1 cellular context compared by ENCODE assay signal in genomic region chr22:36435516-36436415, GRCh38.
A peak's percentile ranks its signal among the peaks of the same experiment; 100 is the strongest.
TF ChIP-seq lines count a peak whose summit lies in the region.

No MANE protein-coding gene starts in this region.

TF ChIP-seq in HepG2, 621 proteins besides CTCF, POLR2A, EP300 and RAD21 (continued from another document and continues in another):
- TF ChIP-seq RXRB (CRISPR knock-in tag; IDR thresholded peaks at IDR 0.05; ENCODE audit: borderline replicate concordance) (peak; percentile 82), CEBPG (CRISPR knock-in tag; IDR thresholded peaks at IDR 0.05) (peak; percentile 18), ZNF580 (CRISPR knock-in tag; IDR thresholded peaks at IDR 0.05; ENCODE audit: borderline replicate concordance, low read depth) (peak; percentile 66; the same call in 1 of the 2 replicates), MNT (IDR thresholded peaks at IDR 0.05) (no peak), ELF3 (CRISPR knock-in tag; IDR thresholded peaks at IDR 0.05) (peak; percentile 86), SKIL (CRISPR knock-in tag; IDR thresholded peaks at IDR 0.05; ENCODE audit: borderline replicate concordance) (peak; percentile 42; the same call in 1 of the 2 replicates), ZNF766 (CRISPR knock-in tag; IDR thresholded peaks at IDR 0.05; ENCODE audit: borderline replicate concordance) (0 out of 2 replicates have a peak, but pooled peaks have one; percentile 4), NKX3-1 (CRISPR knock-in tag; IDR thresholded peaks at IDR 0.05) (no peak), TBX3 (IDR thresholded peaks at IDR 0.05; ENCODE audit: borderline replicate concordance) (peak; percentile 60; the same call in 1 of the 2 replicates), RFX5 (IDR thresholded peaks at IDR 0.05; ENCODE audit: low read depth, low read length) (no peak), ZNF546 (CRISPR knock-in tag; conservative IDR thresholded peaks at IDR 0.05) (no peak), TAF1 (CRISPR knock-in tag; IDR thresholded peaks at IDR 0.05) (0 out of 2 replicates have a peak, but pooled peaks have one; percentile 32), DRAP1 (CRISPR knock-in tag; IDR thresholded peaks at IDR 0.05) (peak; percentile 83), ZNF557 (CRISPR knock-in tag; IDR thresholded peaks at IDR 0.05) (no peak), ETV6 (CRISPR knock-in tag; conservative IDR thresholded peaks at IDR 0.05) (no peak), U2AF2 (IDR thresholded peaks at IDR 0.05; ENCODE audit: low read depth, low read length) (0 out of 2 replicates have a peak, but pooled peaks have one; percentile 33), ZNF432 (CRISPR knock-in tag; IDR thresholded peaks at IDR 0.05; ENCODE audit: borderline replicate concordance) (no peak), ZNF761 (CRISPR knock-in tag; conservative IDR thresholded peaks at IDR 0.05) (no peak), MAFK (conservative IDR thresholded peaks at IDR 0.05 in 1 of 2, IDR thresholded peaks at IDR 0.05 in 1 of 2; ENCODE audit: low read length in 2 of 2) (no peak), NFIC (IDR thresholded peaks at IDR 0.05; ENCODE audit: low read length) (0 out of 2 replicates have a peak, but pooled peaks have one; percentile 20), THRA (CRISPR knock-in tag; IDR thresholded peaks at IDR 0.05; ENCODE audit: borderline replicate concordance) (no peak), HIVEP1 (CRISPR knock-in tag; IDR thresholded peaks at IDR 0.05) (no peak; the same call in 1 of the 2 replicates), GRHL1 (CRISPR knock-in tag; conservative IDR thresholded peaks at IDR 0.05) (no peak), ATF7-NPFF (CRISPR knock-in tag; IDR thresholded peaks at IDR 0.05; ENCODE audit: low read depth) (no peak), KDM2A (CRISPR knock-in tag; IDR thresholded peaks at IDR 0.05; ENCODE audit: borderline replicate concordance, low read depth) (no peak; the same call in 1 of the 2 replicates), AHDC1 (CRISPR knock-in tag; IDR thresholded peaks at IDR 0.05; ENCODE audit: borderline replicate concordance) (no peak; the same call in 1 of the 2 replicates), HMG20A (CRISPR knock-in tag; IDR thresholded peaks at IDR 0.05; ENCODE audit: borderline replicate concordance) (peak; percentile 59; the same call in 1 of the 2 replicates), ZNF713 (CRISPR knock-in tag; IDR thresholded peaks at IDR 0.05) (no peak)
- TF ChIP-seq, protein P1, sequence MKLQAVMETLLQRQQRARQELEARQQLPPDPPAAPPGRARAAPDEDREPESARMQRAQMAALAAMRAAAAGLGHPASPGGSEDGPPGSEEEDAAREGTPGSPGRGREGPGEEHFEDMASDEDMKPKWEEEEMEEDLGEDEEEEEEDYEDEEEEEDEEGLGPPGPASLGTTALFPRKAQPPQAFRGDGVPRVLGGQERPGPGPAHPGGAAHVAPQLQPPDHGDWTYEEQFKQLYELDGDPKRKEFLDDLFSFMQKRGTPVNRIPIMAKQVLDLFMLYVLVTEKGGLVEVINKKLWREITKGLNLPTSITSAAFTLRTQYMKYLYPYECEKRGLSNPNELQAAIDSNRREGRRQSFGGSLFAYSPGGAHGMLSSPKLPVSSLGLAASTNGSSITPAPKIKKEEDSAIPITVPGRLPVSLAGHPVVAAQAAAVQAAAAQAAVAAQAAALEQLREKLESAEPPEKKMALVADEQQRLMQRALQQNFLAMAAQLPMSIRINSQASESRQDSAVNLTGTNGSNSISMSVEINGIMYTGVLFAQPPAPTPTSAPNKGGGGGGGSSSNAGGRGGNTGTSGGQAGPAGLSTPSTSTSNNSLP (IDR thresholded peaks at IDR 0.05; ENCODE audit: low read depth, low read length), result no peak
- TF ChIP-seq, protein P2, sequence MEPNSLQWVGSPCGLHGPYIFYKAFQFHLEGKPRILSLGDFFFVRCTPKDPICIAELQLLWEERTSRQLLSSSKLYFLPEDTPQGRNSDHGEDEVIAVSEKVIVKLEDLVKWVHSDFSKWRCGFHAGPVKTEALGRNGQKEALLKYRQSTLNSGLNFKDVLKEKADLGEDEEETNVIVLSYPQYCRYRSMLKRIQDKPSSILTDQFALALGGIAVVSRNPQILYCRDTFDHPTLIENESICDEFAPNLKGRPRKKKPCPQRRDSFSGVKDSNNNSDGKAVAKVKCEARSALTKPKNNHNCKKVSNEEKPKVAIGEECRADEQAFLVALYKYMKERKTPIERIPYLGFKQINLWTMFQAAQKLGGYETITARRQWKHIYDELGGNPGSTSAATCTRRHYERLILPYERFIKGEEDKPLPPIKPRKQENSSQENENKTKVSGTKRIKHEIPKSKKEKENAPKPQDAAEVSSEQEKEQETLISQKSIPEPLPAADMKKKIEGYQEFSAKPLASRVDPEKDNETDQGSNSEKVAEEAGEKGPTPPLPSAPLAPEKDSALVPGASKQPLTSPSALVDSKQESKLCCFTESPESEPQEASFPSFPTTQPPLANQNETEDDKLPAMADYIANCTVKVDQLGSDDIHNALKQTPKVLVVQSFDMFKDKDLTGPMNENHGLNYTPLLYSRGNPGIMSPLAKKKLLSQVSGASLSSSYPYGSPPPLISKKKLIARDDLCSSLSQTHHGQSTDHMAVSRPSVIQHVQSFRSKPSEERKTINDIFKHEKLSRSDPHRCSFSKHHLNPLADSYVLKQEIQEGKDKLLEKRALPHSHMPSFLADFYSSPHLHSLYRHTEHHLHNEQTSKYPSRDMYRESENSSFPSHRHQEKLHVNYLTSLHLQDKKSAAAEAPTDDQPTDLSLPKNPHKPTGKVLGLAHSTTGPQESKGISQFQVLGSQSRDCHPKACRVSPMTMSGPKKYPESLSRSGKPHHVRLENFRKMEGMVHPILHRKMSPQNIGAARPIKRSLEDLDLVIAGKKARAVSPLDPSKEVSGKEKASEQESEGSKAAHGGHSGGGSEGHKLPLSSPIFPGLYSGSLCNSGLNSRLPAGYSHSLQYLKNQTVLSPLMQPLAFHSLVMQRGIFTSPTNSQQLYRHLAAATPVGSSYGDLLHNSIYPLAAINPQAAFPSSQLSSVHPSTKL (CRISPR knock-in tag; IDR thresholded peaks at IDR 0.05), result peak; percentile 73
- TF ChIP-seq, protein P3, sequence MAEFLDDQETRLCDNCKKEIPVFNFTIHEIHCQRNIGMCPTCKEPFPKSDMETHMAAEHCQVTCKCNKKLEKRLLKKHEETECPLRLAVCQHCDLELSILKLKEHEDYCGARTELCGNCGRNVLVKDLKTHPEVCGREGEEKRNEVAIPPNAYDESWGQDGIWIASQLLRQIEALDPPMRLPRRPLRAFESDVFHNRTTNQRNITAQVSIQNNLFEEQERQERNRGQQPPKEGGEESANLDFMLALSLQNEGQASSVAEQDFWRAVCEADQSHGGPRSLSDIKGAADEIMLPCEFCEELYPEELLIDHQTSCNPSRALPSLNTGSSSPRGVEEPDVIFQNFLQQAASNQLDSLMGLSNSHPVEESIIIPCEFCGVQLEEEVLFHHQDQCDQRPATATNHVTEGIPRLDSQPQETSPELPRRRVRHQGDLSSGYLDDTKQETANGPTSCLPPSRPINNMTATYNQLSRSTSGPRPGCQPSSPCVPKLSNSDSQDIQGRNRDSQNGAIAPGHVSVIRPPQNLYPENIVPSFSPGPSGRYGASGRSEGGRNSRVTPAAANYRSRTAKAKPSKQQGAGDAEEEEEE (CRISPR knock-in tag; IDR thresholded peaks at IDR 0.05; ENCODE audit: borderline replicate concordance), result no peak
